23 cellular contexts compared by ENCODE assay signal in genomic region chr5:59198832-59199231, GRCh38.
DNase-seq lines count a peak whose midpoint lies in the region; ATAC-seq, FAIRE-seq and TF ChIP-seq lines count a peak whose summit lies in the region.
"Had no signal": no experiment of that assay in that cellular context is flagged by ENCODE, and none has a peak within 500 bp of the region (broad histone marks: within the 10 kb centered on the region; RNA-seq: fewer than 3 reads in every experiment).

No MANE protein-coding gene starts in this region.

- peak overlapping the region in 1 of 2 donors; percentile 9 for H3K4me3 Mint-ChIP-seq in activated T-cell treated with anti-CD3 and anti-CD28 coated beads, Interleukin-2, amount 50 U/mL, for 72 hours
- H3K4me3 Mint-ChIP-seq: CD4-positive, alpha-beta memory T cell; GM23338 had no signal

- H3K9ac ChIP-seq in SK-N-MC (ENCODE audit: insufficient read length) = no peak overlapping the region

- H3K4me3 ChIP-seq in SK-N-MC (no peak overlapping the region), gastrocnemius medialis (no peak overlapping the region)
- H3K4me3 ChIP-seq: GM12878, GM23338, K562 had no signal

- H3K4me1 ChIP-seq in gastrocnemius medialis = peaks cover 36 to 46% of the 10 kb centered on the region in 2 donors

- in situ Hi-C loops in gastrocnemius medialis (cut with MboI; ENCODE audit: low sequenced_read_pairs in 4 of 4) = loop anchor here in 3 of 4 donors (10.0 to 25.0 kb wide), 3 partner anchors 176 to 476 kb away; no protein-coding TSS in a partner anchor
- in situ Hi-C loops in GM13976 (cut with MboI; ENCODE audit: low sequenced_read_pairs, unreplicated experiment) = loop anchor here (25.0 kb wide), 1 partner anchor 463 kb away; no protein-coding TSS in a partner anchor

- no peaks in the 10 kb centered on the region for H3K27me3 Mint-ChIP-seq in activated T-cell treated with anti-CD3 and anti-CD28 coated beads, Interleukin-2, amount 50 U/mL, for 72 hours (ENCODE audit: low read depth)

- no peaks in the 10 kb centered on the region for H3K36me3 Mint-ChIP-seq in activated T-cell treated with anti-CD3 and anti-CD28 coated beads, Interleukin-2, amount 50 U/mL, for 72 hours (ENCODE audit: insufficient read depth in 2 of 2)
- H3K36me3 Mint-ChIP-seq: CD4-positive, alpha-beta memory T cell had no signal

- peak overlapping the region; percentile 40; the same call in 1 of the 2 replicates for H3K27ac ChIP-seq in SK-N-MC
- peak overlapping the region; percentile 67 to 78 (median 73) for H3K27ac ChIP-seq in gastrocnemius medialis

- peaks cover 11% of the 10 kb centered on the region for H3K4me1 Mint-ChIP-seq in activated T-cell treated with anti-CD3 and anti-CD28 coated beads, Interleukin-2, amount 50 U/mL, for 72 hours (ENCODE audit: low read depth)
- H3K4me1 Mint-ChIP-seq: CD4-positive, alpha-beta memory T cell had no signal

- no peaks in the 10 kb centered on the region for H3K9me3 ChIP-seq in SK-N-MC (ENCODE audit: low read depth, low read length)
- no peaks in the 10 kb centered on the region for H3K9me3 ChIP-seq in gastrocnemius medialis

- no peak for DNase-seq in activated T-cell treated with anti-CD3 and anti-CD28 coated beads, Interleukin-2, amount 50 U/mL, for 72 hours
- DNase-seq in activated T-cell treated with anti-CD3 and anti-CD28 coated beads for 4 hours (no peak), SK-N-MC (ENCODE audit: low read depth, low spot score) (no peak), gastrocnemius medialis (no peak), NCI-H524 treated with DMSO at 0.1 percent for 48 hours (lab: John Stamatoyannopoulos, UW) (no peak), GM13976 (ENCODE audit: low spot score) (no peak), head of caudate nucleus (no peak)
- DNase-seq: Calu3; CD4-positive, alpha-beta memory T cell; GF-D8; MV-4-11; NCI-H1694 treated with DMSO at 0.1 percent for 48 hours; NCI-H2107; NCI-H510A; NCI-H774; OCI-M1; Right ventricle myocardium superior had no signal

- no peak for TF ChIP-seq CTCF in gastrocnemius medialis (IDR thresholded peaks at IDR 0.05 in 4 of 5, conservative IDR thresholded peaks at IDR 0.05 in 1 of 5)
- no peak for TF ChIP-seq CTCF in GM13976 (IDR thresholded peaks at IDR 0.05; ENCODE audit: borderline replicate concordance, control extremely low read depth, extremely low read depth, insufficient read depth, missing control alignments)

- FAIRE-seq in islet of Langerhans (lab: Jason Lieb, UNC) = peak; percentile 30
- FAIRE-seq: A204.1, GM12878, GM18507, K562 had no signal

- peak in 1 of 2 donors; percentile 9 for ATAC-seq in activated T-cell treated with anti-CD3 and anti-CD28 coated beads, Interleukin-2, amount 50 U/mL, for 72 hours (replicated peaks in 1 of 2)
- ATAC-seq in gastrocnemius medialis = no peak
- ATAC-seq: GM12878, GM23338, K562 had no signal

- H3K36me3 ChIP-seq in SK-N-MC (ENCODE audit: insufficient read depth, low read length) (no peaks in the 10 kb centered on the region), gastrocnemius medialis (no peaks in the 10 kb centered on the region)

- TF ChIP-seq POLR2A in gastrocnemius medialis (IDR thresholded peaks at IDR 0.05) = no peak

- intact Hi-C loops in gastrocnemius medialis (cut with DNase I; ENCODE audit: low total_unique reads) (no loop called here), head of caudate nucleus (cut with DNase I) (no loop called here)

- peak overlapping the region; percentile 6 for H3K27ac Mint-ChIP-seq in activated T-cell treated with anti-CD3 and anti-CD28 coated beads, Interleukin-2, amount 50 U/mL, for 72 hours
- H3K27ac Mint-ChIP-seq: GM23338 had no signal

- H3K9me3 Mint-ChIP-seq in activated T-cell treated with anti-CD3 and anti-CD28 coated beads, Interleukin-2, amount 50 U/mL, for 72 hours = no peaks in the 10 kb centered on the region
- H3K9me3 Mint-ChIP-seq: GM23338 had no signal

- H3K27me3 ChIP-seq in gastrocnemius medialis = no peaks in the 10 kb centered on the region
